ENCODE assay signal across 8 cellular contexts in genomic region chr3:128681277-128681829, GRCh38. TPM values are rescaled to one million over a fixed set of nuclear protein-coding genes. Genes with fewer than 3 reads are reported as not detected.
A peak's percentile ranks its signal among the peaks of the same experiment; 100 is the strongest.
DNase-seq lines count a peak whose midpoint lies in the region; ATAC-seq and TF ChIP-seq lines count a peak whose summit lies in the region.

No MANE protein-coding gene starts in this region.

- H3K4me3 ChIP-seq in BE2C (ENCODE audit: low read depth, low read length): peak overlapping the region; percentile 73
- peak overlapping the region; percentile 12 for H3K4me3 ChIP-seq in hepatocyte
- peak overlapping the region; percentile 42 to 58 (median 48) for H3K4me3 ChIP-seq in skin epidermis

- no peaks in the 10 kb centered on the region for H3K27me3 ChIP-seq in BE2C
- H3K27me3 ChIP-seq in hepatocyte: no peaks in the 10 kb centered on the region

- peaks cover 3% of the 10 kb centered on the region for H3K79me2 ChIP-seq in hepatocyte

- H3K4me1 ChIP-seq in BE2C: peaks cover 5% of the 10 kb centered on the region
- H3K4me1 ChIP-seq in hepatocyte (ENCODE audit: insufficient read depth): no peaks in the 10 kb centered on the region

- TF ChIP-seq CTCF in BE2C (IDR thresholded peaks at IDR 0.05; ENCODE audit: low read depth, low read length): no peak
- TF ChIP-seq CTCF in WTC11 (IDR thresholded peaks at IDR 0.05): no peak
- no peak for TF ChIP-seq CTCF in hepatocyte (IDR thresholded peaks at IDR 0.05; ENCODE audit: poor library complexity)

- DNase-seq in BE2C: no peak
- DNase-seq in WTC11 (ENCODE audit: low spot score): no peak
- no peak for DNase-seq in hepatocyte (ENCODE audit: low spot score)

- peaks cover 12% of the 10 kb centered on the region for H3K4me1 Mint-ChIP-seq in WTC11

- POLR2A ChIA-PET in WTC11 (lab: Charles Lee): interaction anchor here (0.6 to 1.7 kb wide), 6 partner anchors 11 to 198 kb away, joined by 3 to 11 read pairs (median 6); partner anchors contain the start of genes ACAD9, RAB7A and RPN1

- CTCF ChIA-PET in WTC11 (lab: Charles Lee): interaction anchor here (1.2 to 2.7 kb wide), 17 partner anchors 10 to 164 kb away, joined by 3 to 44 read pairs (median 12); partner anchors contain the start of gene RAB7A

- H3K9me3 ChIP-seq in BE2C: no peaks in the 10 kb centered on the region
- H3K9me3 ChIP-seq in hepatocyte (ENCODE audit: low read depth): no peaks in the 10 kb centered on the region

- H3K36me3 ChIP-seq in BE2C: no peaks in the 10 kb centered on the region
- no peaks in the 10 kb centered on the region for H3K36me3 ChIP-seq in hepatocyte (replicated peaks; ENCODE audit: insufficient read depth, low read depth)

- ATAC-seq in HG03060 (IDR thresholded peaks at IDR 0.05; ENCODE audit: low read depth, unreplicated experiment): peak; percentile 5
- no peak for ATAC-seq in WTC11
- no peak for ATAC-seq in HG03095 (IDR thresholded peaks at IDR 0.05; ENCODE audit: unreplicated experiment)
- ATAC-seq in HG03442 (IDR thresholded peaks at IDR 0.05; ENCODE audit: unreplicated experiment): no peak
- no peak for ATAC-seq in activated CD4-positive, CD25-positive, alpha-beta regulatory T cell treated with anti-CD3 and anti-CD28 coated beads, Interleukin-2, amount 50 U/mL, for 24 hours

- H3K27me3 Mint-ChIP-seq in WTC11 (ENCODE audit: low read depth): peaks cover 40% of the 10 kb centered on the region

- H3K27ac ChIP-seq in hepatocyte: peak overlapping the region; percentile 95
- peak overlapping the region; percentile 78 to 99 (median 95) for H3K27ac ChIP-seq in skin epidermis

- H3K4me2 ChIP-seq in hepatocyte: peak overlapping the region; percentile 76

- peak overlapping the region; percentile 99 for H3K27ac Mint-ChIP-seq in WTC11

- 28% methylated on average over 14 of the region's 14 CpGs for WGBS in hepatocyte (ENCODE audit: low lambda C conversion rate, missing lambda C conversion rate)

- H4K20me1 ChIP-seq in hepatocyte (ENCODE audit: insufficient read depth, poor library complexity, severe bottlenecking): no peaks in the 10 kb centered on the region

- no peaks in the 10 kb centered on the region for H3K36me3 Mint-ChIP-seq in WTC11

- no peaks in the 10 kb centered on the region for H3K9me3 Mint-ChIP-seq in WTC11

- no peaks in the 10 kb centered on the region for H3K9me2 ChIP-seq in hepatocyte (replicated peaks; ENCODE audit: insufficient read depth)

- peak overlapping the region; percentile 84 for H3K4me3 Mint-ChIP-seq in WTC11

- peak overlapping the region; percentile 70 for H2AFZ ChIP-seq in hepatocyte

TF ChIP-seq in WTC11, 78 proteins besides CTCF, POLR2A, EP300 and RAD21 (continues in another document):
- TF ChIP-seq ZNF281 (CRISPR knock-in tag; IDR thresholded peaks at IDR 0.05): no peak
- TF ChIP-seq ZNF317 (CRISPR knock-in tag; IDR thresholded peaks at IDR 0.05; ENCODE audit: borderline replicate concordance, low read depth): no peak
- no peak for TF ChIP-seq MAX (CRISPR knock-in tag; IDR thresholded peaks at IDR 0.05)
- TF ChIP-seq AR (CRISPR knock-in tag; IDR thresholded peaks at IDR 0.05): no peak
- no peak for TF ChIP-seq RORB (CRISPR knock-in tag; IDR thresholded peaks at IDR 0.05)
- TF ChIP-seq ESRRA (CRISPR knock-in tag; IDR thresholded peaks at IDR 0.05; ENCODE audit: borderline replicate concordance): no peak
- no peak for TF ChIP-seq SMAD3 (CRISPR knock-in tag; IDR thresholded peaks at IDR 0.05; ENCODE audit: borderline replicate concordance)
- no peak for TF ChIP-seq ATF3 (CRISPR knock-in tag; conservative IDR thresholded peaks at IDR 0.05)
- no peak for TF ChIP-seq CBFB (CRISPR knock-in tag; IDR thresholded peaks at IDR 0.05; ENCODE audit: low read depth)
- TF ChIP-seq NR2C2 (CRISPR knock-in tag; IDR thresholded peaks at IDR 0.05): no peak
- no peak for TF ChIP-seq PRRX2 (CRISPR knock-in tag; IDR thresholded peaks at IDR 0.05)
- no peak for TF ChIP-seq PRDM15 (CRISPR knock-in tag; IDR thresholded peaks at IDR 0.05)

RNA-seq across cellular contexts. Expression of gene RPN1, which starts 30.7 kb away (rescaled TPM):
- 221 TPM for polyA plus RNA-seq in BE2C (2012; ENCODE audit: insufficient read depth, insufficient read length, low read depth)
- total RNA-seq in WTC11 (2021): 153 to 163 TPM (median 160 TPM) in 3 replicates
- total RNA-seq in hepatocyte: 415 and 419 TPM in 2 replicates
- polyA plus RNA-seq in hepatocyte: 386 and 422 TPM in 2 replicates

RNA-seq across cellular contexts. Expression of gene RAB7A, which starts 44.6 kb away (rescaled TPM):
- 342 TPM for polyA plus RNA-seq in BE2C (2012; ENCODE audit: insufficient read depth, insufficient read length, low read depth)
- 166 to 184 TPM (median 184 TPM) in 3 replicates for total RNA-seq in WTC11 (2021)
- 108 and 151 TPM in 2 replicates for total RNA-seq in hepatocyte
- polyA plus RNA-seq in hepatocyte: 249 and 269 TPM in 2 replicates

Comparison
In these comparisons a context has a peak if more than half of its experiments do, and no peak if none do; other contexts are left out.
1. H3K4me3 ChIP-seq: peak in every context shown above with its lines; median percentile 73 in BE2C; 48 in skin epidermis; 12 in hepatocyte.